In genomic region chr19:53884256-53884655, GRCh38 we compare ENCODE assay signal across 17 cellular contexts. TPM values are rescaled to one million over a fixed set of nuclear protein-coding genes. Genes with fewer than 3 reads are reported as not detected.
"Had no signal": no experiment of that assay in that cellular context is flagged by ENCODE, and none has a peak within 500 bp of the region (broad histone marks: within the 10 kb centered on the region; RNA-seq: fewer than 3 reads in every experiment).

No MANE protein-coding gene starts in this region.

- H3K27ac ChIP-seq: ascending aorta, cardiac muscle cell, psoas muscle, right lobe of liver, transverse colon had no signal

- H3K4me3 Mint-ChIP-seq: stimulated activated effector memory CD8-positive, alpha-beta T cell treated with anti-CD3 and anti-CD28 coated beads, Interleukin-12 subunit alpha, Interleukin-12 subunit beta, amount 100 ng/mL, for 72 hours had no signal

- H3K9me3 ChIP-seq: ascending aorta, psoas muscle, right lobe of liver, transverse colon had no signal

- DNase-seq: activated CD4-positive, alpha-beta T cell treated with anti-CD3 and anti-CD28 coated beads, Interleukin-2, amount 50 U/mL, for 4 hours; activated T-cell treated with anti-CD3 and anti-CD28 coated beads, Interleukin-2, amount 50 U/mL, for 48 hours; effector memory CD8-positive, alpha-beta T cell; erythroblast; left colon; midbrain; naive thymus-derived CD4-positive, alpha-beta T cell; occipital lobe; right lobe of liver; T-helper 2 cell; transverse colon had no signal

- H3K4me3 ChIP-seq: ascending aorta, cardiac muscle cell, lung, psoas muscle, right lobe of liver, transverse colon had no signal

- H3K36me3 ChIP-seq: ascending aorta, cardiac muscle cell, right lobe of liver, transverse colon had no signal

- H3K4me1 ChIP-seq: psoas muscle had no signal

- H3K9me3 Mint-ChIP-seq: effector memory CD8-positive, alpha-beta T cell; stimulated activated effector memory CD8-positive, alpha-beta T cell treated with anti-CD3 and anti-CD28 coated beads, Interleukin-12 subunit alpha, Interleukin-12 subunit beta, amount 100 ng/mL, for 72 hours had no signal

- H3K27ac Mint-ChIP-seq: stimulated activated effector memory CD8-positive, alpha-beta T cell treated with anti-CD3 and anti-CD28 coated beads, Interleukin-12 subunit alpha, Interleukin-12 subunit beta, amount 100 ng/mL, for 72 hours had no signal

- H3K36me3 Mint-ChIP-seq: stimulated activated effector memory CD8-positive, alpha-beta T cell treated with anti-CD3 and anti-CD28 coated beads, Interleukin-12 subunit alpha, Interleukin-12 subunit beta, amount 100 ng/mL, for 72 hours had no signal

RNA-seq across cellular contexts. Expression of gene PRKCG, which starts 2.3 kb away (rescaled TPM):
- total RNA-seq: ascending aorta, psoas muscle, right lobe of liver, subcutaneous adipose tissue had no signal

RNA-seq across cellular contexts. Expression of gene CACNG7, which starts 24.8 kb away (rescaled TPM):
- total RNA-seq: ascending aorta; left colon; lung; naive thymus-derived CD4-positive, alpha-beta T cell; psoas muscle; right lobe of liver; subcutaneous adipose tissue; transverse colon had no signal
- polyA plus RNA-seq: lung; naive thymus-derived CD4-positive, alpha-beta T cell had no signal
